ENCODE assay signal across 12 cellular contexts in genomic region chr6:166640342-166641043, GRCh38. TPM values are rescaled to one million over a fixed set of nuclear protein-coding genes. Genes with fewer than 3 reads are reported as not detected.
DNase-seq lines count a peak whose midpoint lies in the region; ATAC-seq, FAIRE-seq and TF ChIP-seq lines count a peak whose summit lies in the region.
"Had no signal": no experiment of that assay in that cellular context is flagged by ENCODE, and none has a peak within 500 bp of the region (broad histone marks: within the 10 kb centered on the region; RNA-seq: fewer than 3 reads in every experiment).

No MANE protein-coding gene starts in this region.

- H4K20me1 ChIP-seq in endothelial cell of umbilical vein (replicated peaks; ENCODE audit: control insufficient read depth, extremely low read depth, insufficient read depth, low read length) (no peaks in the 10 kb centered on the region), OCI-LY7 (ENCODE audit: insufficient read depth, low read length) (no peaks in the 10 kb centered on the region)

- H4K5ac ChIP-seq in mesendoderm (ENCODE audit: low read length): peak overlapping the region; percentile 51

- no peak overlapping the region for H3K56ac ChIP-seq in mesendoderm (ENCODE audit: low read length)

- H3K36me3 ChIP-seq in endothelial cell of umbilical vein (ENCODE audit: control insufficient read depth in 2 of 2, extremely low read depth in 1 of 2, insufficient read depth in 2 of 2, low read length in 2 of 2) (no peaks in the 10 kb centered on the region), mesendoderm (ENCODE audit: control insufficient read depth, insufficient read depth, low read length) (no peaks in the 10 kb centered on the region), OCI-LY7 (ENCODE audit: insufficient read depth, low read length) (no peaks in the 10 kb centered on the region)

- H2BK5ac ChIP-seq in mesendoderm (ENCODE audit: low read length): no peak overlapping the region

- no CpG with 5 or more reads among the region's 19 CpGs for WGBS in mesendoderm (ENCODE audit: extremely low coverage, insufficient coverage, low lambda C conversion rate)

- no peak overlapping the region for H4K8ac ChIP-seq in mesendoderm (ENCODE audit: low read depth, low read length)

- H2BK15ac ChIP-seq in mesendoderm (replicated peaks; ENCODE audit: low read depth): no peak overlapping the region

- no peaks in the 10 kb centered on the region for H3K9me3 ChIP-seq in endothelial cell of umbilical vein (replicated peaks; ENCODE audit: control insufficient read depth, insufficient read depth, low read length)
- no peaks in the 10 kb centered on the region for H3K9me3 ChIP-seq in OCI-LY7 (ENCODE audit: low read length)

- H2AFZ ChIP-seq in endothelial cell of umbilical vein (ENCODE audit: low read depth, low read length) (peak overlapping the region; percentile 84), OCI-LY7 (ENCODE audit: low read length) (no peak overlapping the region)

- peak overlapping the region in 1 of 3 experiments; percentile 21 for H3K4me3 ChIP-seq in endothelial cell of umbilical vein (replicated peaks in 1 of 3; ENCODE audit: insufficient read depth in 1 of 3, low read depth in 1 of 3, low read length in 3 of 3)
- no peak overlapping the region for H3K4me3 ChIP-seq in mesendoderm (ENCODE audit: low read length)
- H3K4me3 ChIP-seq in OCI-LY7 (ENCODE audit: low read depth, low read length, poor library complexity, severe bottlenecking): no peak overlapping the region

- H3K4me1 ChIP-seq in endothelial cell of umbilical vein (ENCODE audit: control insufficient read depth, extremely low read depth, insufficient read depth, low read length): peaks cover 34% of the 10 kb centered on the region
- peaks cover 2% of the 10 kb centered on the region for H3K4me1 ChIP-seq in mesendoderm (ENCODE audit: control insufficient read depth, low read depth, low read length)
- no peaks in the 10 kb centered on the region for H3K4me1 ChIP-seq in OCI-LY7 (ENCODE audit: insufficient read depth, low read length, poor library complexity, severe bottlenecking)

- no peak overlapping the region for H3K4ac ChIP-seq in mesendoderm (ENCODE audit: low read depth, low read length)

- no peak overlapping the region for H2AK5ac ChIP-seq in mesendoderm (ENCODE audit: low read length)

- H2BK120ac ChIP-seq in mesendoderm (ENCODE audit: low read depth, low read length): no peak overlapping the region

- BruUV-seq in endothelial cell of umbilical vein (replicated peaks; lab: Mats Ljungman, UMichigan): no TSS peak
- no TSS peak for BruUV-seq in OCI-LY7 (replicated peaks; lab: Mats Ljungman, UMichigan)

- H3K18ac ChIP-seq in mesendoderm (ENCODE audit: low read length): no peak overlapping the region

- H3K79me2 ChIP-seq in endothelial cell of umbilical vein (ENCODE audit: control insufficient read depth, insufficient read depth, low read length) (no peaks in the 10 kb centered on the region), mesendoderm (ENCODE audit: control insufficient read depth, insufficient read depth, low read length) (no peaks in the 10 kb centered on the region), OCI-LY7 (ENCODE audit: insufficient read depth, low read depth, low read length) (no peaks in the 10 kb centered on the region)

- no peaks in the 10 kb centered on the region for H3K79me1 ChIP-seq in mesendoderm (ENCODE audit: low read length)

- H3K4me2 ChIP-seq in endothelial cell of umbilical vein (ENCODE audit: insufficient read depth, low read length): peak overlapping the region; percentile 66
- H3K4me2 ChIP-seq in mesendoderm (ENCODE audit: low read length): no peak overlapping the region
- no peak overlapping the region for H3K4me2 ChIP-seq in OCI-LY7 (ENCODE audit: low read length)

- intact Hi-C loops in endothelial cell of umbilical vein (cut with micrococcal nuclease) (loop anchor here (1.0 to 5.0 kb wide), 5 partner anchors 13 to 153 kb away; partner anchors contain the start of gene RPS6KA2), OCI-LY7 (cut with micrococcal nuclease; ENCODE audit: unreplicated experiment) (no loop called here), posterior vena cava (cut with DNase I) (no loop called here)

- peak overlapping the region; percentile 59 for H3K27ac ChIP-seq in endothelial cell of umbilical vein (ENCODE audit: insufficient read depth, low read depth, low read length)
- no peak overlapping the region for H3K27ac ChIP-seq in mesendoderm (ENCODE audit: low read depth, low read length)
- no peak overlapping the region for H3K27ac ChIP-seq in OCI-LY7 (ENCODE audit: low read depth, low read length, poor library complexity, severe bottlenecking)

- no peak for TF ChIP-seq POLR2A in endothelial cell of umbilical vein (IDR thresholded peaks at IDR 0.05; ENCODE audit: low read depth, low read length)

- CTCF ChIA-PET in endothelial cell of umbilical vein (lab: Charles Lee) (interaction anchor here (0.7 to 2.0 kb wide), 15 partner anchors 10 to 365 kb away, joined by 3 to 15 read pairs (median 5); partner anchors contain the start of gene RPS6KA2), OCI-LY7 (lab: Charles Lee; ENCODE audit: unreplicated experiment) (no interaction called here)

- peak in 1 of 2 donors; percentile 13 for TF ChIP-seq CTCF in endothelial cell of umbilical vein (IDR thresholded peaks at IDR 0.05; ENCODE audit: extremely low read depth in 1 of 2, insufficient read depth in 1 of 2, low read depth in 1 of 2, low read length in 2 of 2)
- TF ChIP-seq CTCF in OCI-LY7 (conservative IDR thresholded peaks at IDR 0.05; ENCODE audit: low read length): no peak

- peak; percentile 65 for ATAC-seq in HG03039 (IDR thresholded peaks at IDR 0.05; ENCODE audit: unreplicated experiment)

- H3K9ac ChIP-seq in endothelial cell of umbilical vein (replicated peaks; ENCODE audit: extremely low read depth, insufficient read depth, low read length) (peak overlapping the region; percentile 57), mesendoderm (ENCODE audit: low read length) (no peak overlapping the region)

- no peaks in the 10 kb centered on the region for H3K9me1 ChIP-seq in endothelial cell of umbilical vein (replicated peaks; ENCODE audit: control insufficient read depth, extremely low read depth, insufficient read depth, low read length)

- FAIRE-seq in endothelial cell of umbilical vein (lab: Jason Lieb, UNC): peak; percentile 72

- dilution Hi-C loops in endothelial cell of umbilical vein (cut with MboI; ENCODE audit: extremely low pct_ligation_motif_present, low sequenced_read_pairs): no loop called here

- H3K9me2 ChIP-seq in OCI-LY7 (ENCODE audit: insufficient read depth, low read length): no peaks in the 10 kb centered on the region

- H3K27me3 ChIP-seq in endothelial cell of umbilical vein (ENCODE audit: control insufficient read depth in 2 of 2, insufficient read depth in 2 of 2, low read length in 2 of 2) (no peaks in the 10 kb centered on the region), mesendoderm (ENCODE audit: insufficient read depth, low read length, poor library complexity) (no peaks in the 10 kb centered on the region)

- POLR2A ChIA-PET in endothelial cell of umbilical vein (lab: Charles Lee): interaction anchor here (0.6 to 2.0 kb wide), 4 partner anchors 13 to 84 kb away, joined by 3 to 11 read pairs (median 4); partner anchors contain the start of gene RPS6KA2
- POLR2A ChIA-PET in OCI-LY7 (lab: Charles Lee): interaction anchor here (0.6 to 0.8 kb wide), 4 partner anchors 41 to 1891 kb away, joined by 3 to 4 read pairs (median 3); no protein-coding TSS in a partner anchor

- no peak overlapping the region for H3K23ac ChIP-seq in mesendoderm (ENCODE audit: low read length)

- DNase-seq in CMK (ENCODE audit: low read depth) (peak; percentile 29), endothelial cell of umbilical vein (ENCODE audit: low read depth, low spot score) (peak; percentile 76), mesendoderm (no peak), OCI-LY7 (ENCODE audit: low spot score) (no peak), posterior vena cava (ENCODE audit: low spot score) (no peak), NCI-H1092 treated with DMSO at 0.1 percent for 48 hours (lab: John Stamatoyannopoulos, UW) (no peak), Kasumi-1 (lab: John Stamatoyannopoulos, UW) (no peak)
- DNase-seq: activated CD4-positive, alpha-beta T cell treated with anti-CD3 and anti-CD28 coated beads for 1 hour; DMS153; hypothalamus; MV-4-11 had no signal

TF ChIP-seq in endothelial cell of umbilical vein, 7 proteins besides CTCF, POLR2A, EP300 and RAD21 (continues in another document):
- TF ChIP-seq MYC (IDR thresholded peaks at IDR 0.05; ENCODE audit: low read depth, low read length): no peak
- no peak for TF ChIP-seq EZH2 (IDR thresholded peaks at IDR 0.05; ENCODE audit: borderline replicate concordance, low read depth, low read length, severe bottlenecking)
- no peak for TF ChIP-seq JUN (IDR thresholded peaks at IDR 0.05; ENCODE audit: borderline replicate concordance, insufficient read depth, insufficient read length, low read depth)
- no peak for TF ChIP-seq POLR2AphosphoS5 (IDR thresholded peaks at IDR 0.05; ENCODE audit: insufficient read depth, low read depth, low read length)

RNA-seq across cellular contexts. Expression of gene RPS6KA2, which starts 13.4 kb away (rescaled TPM):
- 72.6 and 75.8 TPM in 2 replicates for total RNA-seq in endothelial cell of umbilical vein
- 50.8 and 54.5 TPM in 2 replicates for polyA plus RNA-seq in endothelial cell of umbilical vein
- polyA plus RNA-seq in endothelial cell of umbilical vein (2011; cell fraction: cytosol; rRNA removed): 55.6 and 63.8 TPM in 2 replicates
- polyA plus RNA-seq in endothelial cell of umbilical vein (2011; cell fraction: nucleus; rRNA removed): 54.4 and 62.9 TPM in 2 replicates
- 45.5 and 51.6 TPM in 2 replicates for polyA plus RNA-seq in endothelial cell of umbilical vein (2012)
- 156 and 158 TPM in 2 replicates for polyA minus RNA-seq in endothelial cell of umbilical vein
- not detected for polyA minus RNA-seq in endothelial cell of umbilical vein (2011; cell fraction: cytosol; rRNA and poly(A)+ RNA removed)
- 79.6 and 96.9 TPM in 2 replicates for polyA minus RNA-seq in endothelial cell of umbilical vein (2011; cell fraction: nucleus; rRNA and poly(A)+ RNA removed)
- 7.5 TPM for polyA plus RNA-seq in mesendoderm (2013, experiment 1 of 2)
- 6.9 TPM for polyA plus RNA-seq in mesendoderm (2013, experiment 2 of 2)
- 0.69 and 1.6 TPM in 2 replicates for total RNA-seq in OCI-LY7 (2014; rRNA removed; shearing (Covaris generic))
- 1.5 and 1.9 TPM in 2 replicates for total RNA-seq in OCI-LY7 (2022)
- total RNA-seq in posterior vena cava: 10 to 100 TPM; 34.0 to 43.4 TPM

RNA-seq across cellular contexts. Expression of gene RAMACL, which starts 54.0 kb away (rescaled TPM):
- total RNA-seq in endothelial cell of umbilical vein: 4.0 and 5.3 TPM in 2 replicates
- polyA plus RNA-seq in endothelial cell of umbilical vein: 0.17 and 0.25 TPM in 2 replicates
- 0.14 and 0.17 TPM in 2 replicates for polyA plus RNA-seq in endothelial cell of umbilical vein (2011; cell fraction: cytosol; rRNA removed)
- 3.7 and 4.7 TPM in 2 replicates for polyA plus RNA-seq in endothelial cell of umbilical vein (2011; cell fraction: nucleus; rRNA removed)
- 0.40 and 0.90 TPM in 2 replicates for polyA plus RNA-seq in endothelial cell of umbilical vein (2012)
- 9.8 and 10.3 TPM in 2 replicates for polyA minus RNA-seq in endothelial cell of umbilical vein
- polyA minus RNA-seq in endothelial cell of umbilical vein (2011; cell fraction: cytosol; rRNA and poly(A)+ RNA removed): 1.8 TPM
- polyA minus RNA-seq in endothelial cell of umbilical vein (2011; cell fraction: nucleus; rRNA and poly(A)+ RNA removed): 22.9 and 26.7 TPM in 2 replicates
- 0.32 TPM for polyA plus RNA-seq in mesendoderm (2013, experiment 1 of 2)
- 0.28 TPM for polyA plus RNA-seq in mesendoderm (2013, experiment 2 of 2)
- total RNA-seq in OCI-LY7 (2014; rRNA removed; shearing (Covaris generic)): 0.41 TPM in 1 of 2 replicates, not detected in the other
- 0.30 and 0.33 TPM in 2 replicates for total RNA-seq in OCI-LY7 (2022)
- total RNA-seq in posterior vena cava: 1 to 10 TPM; 1.7 to 2.7 TPM

Comparison
In these comparisons a context has a peak if more than half of its experiments do, and no peak if none do; other contexts are left out.
1. DNase-seq: peak in CMK (single experiment) and endothelial cell of umbilical vein (single experiment); none in mesendoderm (single experiment), OCI-LY7 (single experiment), posterior vena cava (single experiment), NCI-H1092 treated with DMSO at 0.1 percent for 48 hours (single experiment) and Kasumi-1 (0 of 2).
2. RNA of gene RPS6KA2, which starts 13.4 kb away (total RNA-seq): 72.6 to 75.8 TPM in endothelial cell of umbilical vein and 34.0 to 43.4 TPM in posterior vena cava; 0.69 to 1.9 TPM in OCI-LY7; every median in the first group is over 10 times any median in the second.